ENCODE assay signal across 10 cellular contexts in genomic region chr19:35555301-35556005, GRCh38. TPM values are rescaled to one million over a fixed set of nuclear protein-coding genes. Genes with fewer than 3 reads are reported as not detected.
DNase-seq lines count a peak whose midpoint lies in the region; TF ChIP-seq lines count a peak whose summit lies in the region.
"Had no signal": no experiment of that assay in that cellular context is flagged by ENCODE, and none has a peak within 500 bp of the region (broad histone marks: within the 10 kb centered on the region; RNA-seq: fewer than 3 reads in every experiment).

No MANE protein-coding gene starts in this region.

- no peaks in the 10 kb centered on the region for H3K79me2 ChIP-seq in Karpas-422 (ENCODE audit: low read length)

- H3K4me1 Mint-ChIP-seq in mesothelial cell of epicardium = peaks cover 4% of the 10 kb centered on the region

- no peak for DNase-seq in GM06990 (ENCODE audit: extremely low read depth, insufficient read length)
- peak; percentile 67 for DNase-seq in Karpas-422
- DNase-seq in mesothelial cell of epicardium (ENCODE audit: low spot score in 2 of 2, unreplicated experiment in 2 of 2) = no peak
- no peak for DNase-seq in GDM1 (lab: John Stamatoyannopoulos, UW)
- DNase-seq in activated CD8-positive, alpha-beta memory T cell treated with anti-CD3 and anti-CD28 coated beads, Interleukin-2, amount 50 U/mL, for 48 hours = no peak
- no peak for DNase-seq in NCI-H226

- H3K27me3 Mint-ChIP-seq in mesothelial cell of epicardium (ENCODE audit: low read depth) = peaks cover 61% of the 10 kb centered on the region

- H3K27me3 ChIP-seq in GM06990 (replicated peaks; ENCODE audit: control insufficient read depth, insufficient read depth, low read length) = no peaks in the 10 kb centered on the region; the same call in 1 of the 2 replicates
- no peaks in the 10 kb centered on the region for H3K27me3 ChIP-seq in Karpas-422 (ENCODE audit: low read length)

- TF ChIP-seq CTCF in GM06990 (IDR thresholded peaks at IDR 0.05; ENCODE audit: insufficient read depth, low read length, poor library complexity, severe bottlenecking) (peak; percentile 43), VCaP (conservative IDR thresholded peaks at IDR 0.05) (peak; percentile 47), mesothelial cell of epicardium (IDR thresholded peaks at IDR 0.05; ENCODE audit: unreplicated experiment) (peak; percentile 30)

- no peaks in the 10 kb centered on the region for H3K36me3 Mint-ChIP-seq in mesothelial cell of epicardium
- H3K36me3 Mint-ChIP-seq: naive thymus-derived CD8-positive, alpha-beta T cell had no signal

- H3K27ac ChIP-seq in Karpas-422 (ENCODE audit: low read length) (no peak overlapping the region), VCaP (no peak overlapping the region)

- no peaks in the 10 kb centered on the region for H3K9me3 ChIP-seq in Karpas-422 (ENCODE audit: low read length)

- peaks cover 11% of the 10 kb centered on the region for H3K4me1 ChIP-seq in Karpas-422 (ENCODE audit: low read length)

- no peak overlapping the region for H3K27ac Mint-ChIP-seq in mesothelial cell of epicardium
- H3K27ac Mint-ChIP-seq: naive thymus-derived CD8-positive, alpha-beta T cell; stimulated activated memory B cell treated with anti-CD40 and anti-IgM and Interleukin-4, amounts not matched to agents 10 μg/mL and 1 μg/mL and 100 μg/mL, for 72 hours had no signal

- H2AFZ ChIP-seq in Karpas-422 (ENCODE audit: low read length) = no peak overlapping the region

- H3K9me3 Mint-ChIP-seq in mesothelial cell of epicardium = no peaks in the 10 kb centered on the region
- H3K9me3 Mint-ChIP-seq: naive thymus-derived CD8-positive, alpha-beta T cell; stimulated activated memory B cell treated with anti-CD40 and anti-IgM and Interleukin-4, amounts not matched to agents 10 μg/mL and 1 μg/mL and 100 μg/mL, for 72 hours had no signal

- peak overlapping the region; percentile 2 for H3K4me3 Mint-ChIP-seq in mesothelial cell of epicardium
- H3K4me3 Mint-ChIP-seq: stimulated activated memory B cell treated with anti-CD40 and anti-IgM and Interleukin-4, amounts not matched to agents 10 μg/mL and 1 μg/mL and 100 μg/mL, for 72 hours had no signal

- H3K9me2 ChIP-seq in Karpas-422 (replicated peaks; ENCODE audit: insufficient read depth, low read length) = no peaks in the 10 kb centered on the region

- H3K4me3 ChIP-seq in GM06990 (replicated peaks; ENCODE audit: low read depth, low read length) (no peak overlapping the region), Karpas-422 (ENCODE audit: low read length) (no peak overlapping the region)

- no peak overlapping the region for H3K9ac ChIP-seq in Karpas-422 (ENCODE audit: low read length)

- H4K20me1 ChIP-seq in Karpas-422 (ENCODE audit: insufficient read depth, low read depth, low read length) = no peaks in the 10 kb centered on the region

- H3K36me3 ChIP-seq in GM06990 (ENCODE audit: control insufficient read depth, insufficient read depth, low read length) (peaks cover 2% of the 10 kb centered on the region; the same call in 1 of the 2 replicates), Karpas-422 (ENCODE audit: insufficient read depth, low read length) (no peaks in the 10 kb centered on the region)

- no peak overlapping the region for H3K4me2 ChIP-seq in Karpas-422 (ENCODE audit: low read depth, low read length, poor library complexity, severe bottlenecking)

RNA-seq across cellular contexts. Expression of gene ATP4A, which starts 8.0 kb away (rescaled TPM):
- total RNA-seq in Karpas-422 (2014; rRNA removed; shearing (Covaris generic); ENCODE audit: low replicate concordance) = 0.37 and 0.40 TPM in 2 replicates
- 0.11 to 0.22 TPM (median 0.16 TPM) in 3 replicates for total RNA-seq in mesothelial cell of epicardium
- total RNA-seq: naive thymus-derived CD8-positive, alpha-beta T cell; T-helper 2 cell treated with Interferon-gamma antibody and Interleukin-4, amounts not matched to agents 100 ng/mL and 5 ng/mL, for 36 hours had no signal

RNA-seq across cellular contexts. Expression of gene TMEM147, which starts 10.0 kb away (rescaled TPM):
- total RNA-seq in Karpas-422 (2014; rRNA removed; shearing (Covaris generic); ENCODE audit: low replicate concordance) = 125 and 126 TPM in 2 replicates
- total RNA-seq in mesothelial cell of epicardium = 82.2 to 82.7 TPM (median 82.3 TPM) in 3 replicates

RNA-seq across cellular contexts. Expression of gene GAPDHS, which starts 22.2 kb away (rescaled TPM):
- total RNA-seq in Karpas-422 (2014; rRNA removed; shearing (Covaris generic); ENCODE audit: low replicate concordance) = not detected in 2 replicates
- total RNA-seq in mesothelial cell of epicardium = not detected in 3 replicates
- total RNA-seq: naive thymus-derived CD8-positive, alpha-beta T cell; T-helper 2 cell treated with Interferon-gamma antibody and Interleukin-4, amounts not matched to agents 100 ng/mL and 5 ng/mL, for 36 hours had no signal

RNA-seq across cellular contexts. Expression of gene SBSN, which starts 27.3 kb away (rescaled TPM):
- total RNA-seq in Karpas-422 (2014; rRNA removed; shearing (Covaris generic); ENCODE audit: low replicate concordance) = 0.25 TPM in 1 of 2 replicates, not detected in the other
- 0.32 to 0.49 TPM (median 0.47 TPM) in 3 replicates for total RNA-seq in mesothelial cell of epicardium
- total RNA-seq: T-helper 2 cell treated with Interferon-gamma antibody and Interleukin-4, amounts not matched to agents 100 ng/mL and 5 ng/mL, for 36 hours had no signal

RNA-seq across cellular contexts. Expression of gene PMIS2, which starts 30.5 kb away (rescaled TPM):
- total RNA-seq in Karpas-422 (2014; rRNA removed; shearing (Covaris generic); ENCODE audit: low replicate concordance) = not detected in 2 replicates
- total RNA-seq in mesothelial cell of epicardium = not detected in 3 replicates
- total RNA-seq: naive thymus-derived CD8-positive, alpha-beta T cell; T-helper 2 cell treated with Interferon-gamma antibody and Interleukin-4, amounts not matched to agents 100 ng/mL and 5 ng/mL, for 36 hours had no signal
